Comparison of ENCODE assay signal across 1 cellular context in the genomic region with DNA sequence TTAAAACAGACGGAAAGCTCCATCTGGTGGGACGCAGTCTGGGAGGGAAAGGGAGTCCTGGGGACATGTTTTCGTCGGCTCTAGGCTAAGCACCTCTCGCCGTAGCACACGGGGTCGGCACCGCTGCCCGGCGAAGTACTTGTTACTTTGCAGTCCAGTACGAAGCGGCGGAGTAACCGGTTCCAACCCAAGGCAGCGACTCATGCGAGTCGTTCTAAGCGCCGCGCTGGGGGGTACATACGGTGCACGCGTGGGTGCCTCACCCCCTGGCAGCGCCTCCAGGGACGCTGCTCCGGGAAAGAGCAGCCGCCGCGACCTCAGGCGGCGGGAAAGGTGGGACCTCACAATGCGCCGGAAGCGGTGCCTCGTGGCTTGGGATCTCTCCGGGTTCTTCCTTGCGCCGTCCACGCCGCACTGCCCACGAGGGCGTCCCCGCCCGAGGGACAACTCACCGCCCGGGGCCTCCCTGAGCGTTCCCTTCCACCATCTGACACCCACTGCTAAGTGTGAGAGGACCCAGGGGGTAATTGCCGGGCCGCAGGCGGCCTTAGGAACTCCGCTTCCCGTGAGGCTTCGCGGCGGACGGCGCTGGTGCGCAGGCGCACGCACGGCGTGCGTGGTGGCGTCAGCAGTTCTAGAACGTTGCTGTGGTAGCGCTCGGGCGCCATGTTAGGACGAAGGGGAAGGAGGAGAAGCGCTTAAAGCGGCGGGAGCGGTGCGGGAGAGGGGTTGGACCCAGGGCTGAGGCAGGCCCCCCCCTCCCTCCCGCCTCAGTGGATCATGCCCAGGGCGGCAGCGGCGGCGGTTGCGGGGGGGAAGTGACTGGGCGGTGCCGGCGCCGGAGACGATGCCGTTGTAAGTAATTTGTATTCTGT.
TF ChIP-seq lines count a peak whose summit lies in the region.

TSS of gene PAPOLA (plus strand) at position 637 of the 875 bp plus-strand sequence. CDS start at position 848, 211 bp downstream.

TF ChIP-seq in H1, 55 proteins besides CTCF, POLR2A, EP300 and RAD21 (continued from another document):
- TF ChIP-seq POLR2AphosphoS5 (IDR thresholded peaks at IDR 0.05; ENCODE audit: low read depth, low read length) (peak; percentile 93), JUN (IDR thresholded peaks at IDR 0.05; ENCODE audit: low read depth, low read length) (no peak), CHD1 (IDR thresholded peaks at IDR 0.05; ENCODE audit: low read depth, low read length) (no peak), PHF8 (conservative IDR thresholded peaks at IDR 0.05; ENCODE audit: low read depth, low read length) (peak; percentile 93), ZNF274 (IDR thresholded peaks at IDR 0.05; ENCODE audit: borderline replicate concordance, extremely low read depth, low read length) (no peak), TAF1 (IDR thresholded peaks at IDR 0.05; ENCODE audit: low read depth, low read length) (peak; percentile 87), SP4 (IDR thresholded peaks at IDR 0.05; ENCODE audit: low read length) (0 out of 2 replicates have a peak, but pooled peaks have one; percentile 66), SIN3A (conservative IDR thresholded peaks at IDR 0.05 in 1 of 2, IDR thresholded peaks at IDR 0.05 in 1 of 2; ENCODE audit: low read depth in 1 of 2, low read length in 2 of 2) (peak; percentile 47 to 66; a peak in 2 of 4 replicates), ATF2 (IDR thresholded peaks at IDR 0.05; ENCODE audit: low read length) (no peak; the same call in 1 of the 2 replicates), POU5F1 (IDR thresholded peaks at IDR 0.05; ENCODE audit: low read depth, low read length) (no peak), GABPA (IDR thresholded peaks at IDR 0.05; ENCODE audit: borderline replicate concordance, insufficient read depth, low read length) (no peak), E2F6 (IDR thresholded peaks at IDR 0.05) (peak; percentile 97), NANOG (IDR thresholded peaks at IDR 0.05; ENCODE audit: insufficient read depth, low read depth, low read length, poor library complexity, severe bottlenecking) (peak; percentile 51), SIRT6 (IDR thresholded peaks at IDR 0.05; ENCODE audit: low read length) (no peak), CEBPB (IDR thresholded peaks at IDR 0.05; ENCODE audit: low read depth, low read length) (no peak), BCL11A (IDR thresholded peaks at IDR 0.05; ENCODE audit: low read depth in 2 of 2, low read length in 2 of 2) (no peak), CBX8 (IDR thresholded peaks at IDR 0.05; ENCODE audit: borderline replicate concordance, low read depth, low read length) (no peak), TCF12 (IDR thresholded peaks at IDR 0.05; ENCODE audit: low read depth, low read length) (no peak), HDAC2 (IDR thresholded peaks at IDR 0.05; ENCODE audit: borderline replicate concordance in 1 of 2, low read depth in 2 of 2, low read length in 2 of 2) (peak in 1 of 2 experiments; percentile 67; a peak in 1 of 4 replicates), CTBP2 (IDR thresholded peaks at IDR 0.05; ENCODE audit: borderline replicate concordance, insufficient read depth, insufficient read length, low read length) (no peak), TBP (IDR thresholded peaks at IDR 0.05; ENCODE audit: low read depth, low read length) (peak; percentile 75; the same call in 1 of the 2 replicates), CBX5 (IDR thresholded peaks at IDR 0.05; ENCODE audit: low read depth, low read length) (no peak), RFX5 (IDR thresholded peaks at IDR 0.05; ENCODE audit: borderline replicate concordance, low read depth, low read length) (no peak), HDAC6 (IDR thresholded peaks at IDR 0.05; ENCODE audit: low read depth, low read length) (no peak), BACH1 (IDR thresholded peaks at IDR 0.05; ENCODE audit: low read length) (peak; percentile 54; the same call in 1 of the 2 replicates), GTF2F1 (IDR thresholded peaks at IDR 0.05; ENCODE audit: borderline replicate concordance, low read depth, low read length) (no peak; the same call in 1 of the 2 replicates), CREB1 (IDR thresholded peaks at IDR 0.05) (peak; percentile 87), NRF1 (IDR thresholded peaks at IDR 0.05; ENCODE audit: low read depth, low read length) (peak; percentile 96), CHD2 (IDR thresholded peaks at IDR 0.05; ENCODE audit: low read length) (no peak), SP1 (IDR thresholded peaks at IDR 0.05; ENCODE audit: low read depth, low read length) (no peak), TEAD4 (IDR thresholded peaks at IDR 0.05; ENCODE audit: low read depth, low read length) (no peak), SP2 (IDR thresholded peaks at IDR 0.05; ENCODE audit: low read length) (no peak), EGR1 (IDR thresholded peaks at IDR 0.05; ENCODE audit: borderline replicate concordance, low read depth, low read length) (no peak), BRCA1 (IDR thresholded peaks at IDR 0.05; ENCODE audit: low read depth, low read length) (no peak), SRF (IDR thresholded peaks at IDR 0.05; ENCODE audit: low read depth, low read length) (no peak), SUZ12 (IDR thresholded peaks at IDR 0.05; ENCODE audit: low read length) (no peak), YY1 (IDR thresholded peaks at IDR 0.05; ENCODE audit: low read depth, low read length) (peak; percentile 95), KDM5A (IDR thresholded peaks at IDR 0.05; ENCODE audit: low read length) (no peak), TAF7 (optimal IDR thresholded peaks at IDR 0.05; ENCODE audit: borderline replicate concordance, low read depth, low read length) (peak; percentile 46), SIX5 (IDR thresholded peaks at IDR 0.05; ENCODE audit: low read depth, low read length) (peak; percentile 42; the same call in 1 of the 2 replicates), RBBP5 (IDR thresholded peaks at IDR 0.05; ENCODE audit: borderline replicate concordance, low read depth, low read length) (0 out of 2 replicates have a peak, but pooled peaks have one; percentile 39), JUND (IDR thresholded peaks at IDR 0.05; ENCODE audit: low read length) (no peak), RXRA (IDR thresholded peaks at IDR 0.05; ENCODE audit: insufficient read depth, low read depth, low read length) (no peak), KDM1A (IDR thresholded peaks at IDR 0.05; ENCODE audit: borderline replicate concordance, low read length) (no peak), MAX (IDR thresholded peaks at IDR 0.05) (peak; percentile 96), RNF2 (IDR thresholded peaks at IDR 0.05; ENCODE audit: borderline replicate concordance, low read depth, low read length, missing control alignments, poor library complexity, severe bottlenecking) (no peak), SAP30 (IDR thresholded peaks at IDR 0.05; ENCODE audit: insufficient read depth, insufficient replicate concordance, low read length) (no peak), EZH2 (IDR thresholded peaks at IDR 0.05; ENCODE audit: low read depth, low read length, severe bottlenecking) (no peak), FOSL1 (IDR thresholded peaks at IDR 0.05; ENCODE audit: insufficient read depth, low read depth, low read length) (no peak), MAFK (IDR thresholded peaks at IDR 0.05; ENCODE audit: low read depth, low read length) (no peak), KDM4A (IDR thresholded peaks at IDR 0.05; ENCODE audit: low read depth, low read length, severe bottlenecking) (peak; percentile 93)
- TF ChIP-seq, protein P1, sequence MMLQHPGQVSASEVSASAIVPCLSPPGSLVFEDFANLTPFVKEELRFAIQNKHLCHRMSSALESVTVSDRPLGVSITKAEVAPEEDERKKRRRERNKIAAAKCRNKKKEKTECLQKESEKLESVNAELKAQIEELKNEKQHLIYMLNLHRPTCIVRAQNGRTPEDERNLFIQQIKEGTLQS (IDR thresholded peaks at IDR 0.05; ENCODE audit: insufficient read depth, low read depth, low read length) = 0 out of 2 replicates have a peak, but pooled peaks have one; percentile 33
- TF ChIP-seq, protein P2, sequence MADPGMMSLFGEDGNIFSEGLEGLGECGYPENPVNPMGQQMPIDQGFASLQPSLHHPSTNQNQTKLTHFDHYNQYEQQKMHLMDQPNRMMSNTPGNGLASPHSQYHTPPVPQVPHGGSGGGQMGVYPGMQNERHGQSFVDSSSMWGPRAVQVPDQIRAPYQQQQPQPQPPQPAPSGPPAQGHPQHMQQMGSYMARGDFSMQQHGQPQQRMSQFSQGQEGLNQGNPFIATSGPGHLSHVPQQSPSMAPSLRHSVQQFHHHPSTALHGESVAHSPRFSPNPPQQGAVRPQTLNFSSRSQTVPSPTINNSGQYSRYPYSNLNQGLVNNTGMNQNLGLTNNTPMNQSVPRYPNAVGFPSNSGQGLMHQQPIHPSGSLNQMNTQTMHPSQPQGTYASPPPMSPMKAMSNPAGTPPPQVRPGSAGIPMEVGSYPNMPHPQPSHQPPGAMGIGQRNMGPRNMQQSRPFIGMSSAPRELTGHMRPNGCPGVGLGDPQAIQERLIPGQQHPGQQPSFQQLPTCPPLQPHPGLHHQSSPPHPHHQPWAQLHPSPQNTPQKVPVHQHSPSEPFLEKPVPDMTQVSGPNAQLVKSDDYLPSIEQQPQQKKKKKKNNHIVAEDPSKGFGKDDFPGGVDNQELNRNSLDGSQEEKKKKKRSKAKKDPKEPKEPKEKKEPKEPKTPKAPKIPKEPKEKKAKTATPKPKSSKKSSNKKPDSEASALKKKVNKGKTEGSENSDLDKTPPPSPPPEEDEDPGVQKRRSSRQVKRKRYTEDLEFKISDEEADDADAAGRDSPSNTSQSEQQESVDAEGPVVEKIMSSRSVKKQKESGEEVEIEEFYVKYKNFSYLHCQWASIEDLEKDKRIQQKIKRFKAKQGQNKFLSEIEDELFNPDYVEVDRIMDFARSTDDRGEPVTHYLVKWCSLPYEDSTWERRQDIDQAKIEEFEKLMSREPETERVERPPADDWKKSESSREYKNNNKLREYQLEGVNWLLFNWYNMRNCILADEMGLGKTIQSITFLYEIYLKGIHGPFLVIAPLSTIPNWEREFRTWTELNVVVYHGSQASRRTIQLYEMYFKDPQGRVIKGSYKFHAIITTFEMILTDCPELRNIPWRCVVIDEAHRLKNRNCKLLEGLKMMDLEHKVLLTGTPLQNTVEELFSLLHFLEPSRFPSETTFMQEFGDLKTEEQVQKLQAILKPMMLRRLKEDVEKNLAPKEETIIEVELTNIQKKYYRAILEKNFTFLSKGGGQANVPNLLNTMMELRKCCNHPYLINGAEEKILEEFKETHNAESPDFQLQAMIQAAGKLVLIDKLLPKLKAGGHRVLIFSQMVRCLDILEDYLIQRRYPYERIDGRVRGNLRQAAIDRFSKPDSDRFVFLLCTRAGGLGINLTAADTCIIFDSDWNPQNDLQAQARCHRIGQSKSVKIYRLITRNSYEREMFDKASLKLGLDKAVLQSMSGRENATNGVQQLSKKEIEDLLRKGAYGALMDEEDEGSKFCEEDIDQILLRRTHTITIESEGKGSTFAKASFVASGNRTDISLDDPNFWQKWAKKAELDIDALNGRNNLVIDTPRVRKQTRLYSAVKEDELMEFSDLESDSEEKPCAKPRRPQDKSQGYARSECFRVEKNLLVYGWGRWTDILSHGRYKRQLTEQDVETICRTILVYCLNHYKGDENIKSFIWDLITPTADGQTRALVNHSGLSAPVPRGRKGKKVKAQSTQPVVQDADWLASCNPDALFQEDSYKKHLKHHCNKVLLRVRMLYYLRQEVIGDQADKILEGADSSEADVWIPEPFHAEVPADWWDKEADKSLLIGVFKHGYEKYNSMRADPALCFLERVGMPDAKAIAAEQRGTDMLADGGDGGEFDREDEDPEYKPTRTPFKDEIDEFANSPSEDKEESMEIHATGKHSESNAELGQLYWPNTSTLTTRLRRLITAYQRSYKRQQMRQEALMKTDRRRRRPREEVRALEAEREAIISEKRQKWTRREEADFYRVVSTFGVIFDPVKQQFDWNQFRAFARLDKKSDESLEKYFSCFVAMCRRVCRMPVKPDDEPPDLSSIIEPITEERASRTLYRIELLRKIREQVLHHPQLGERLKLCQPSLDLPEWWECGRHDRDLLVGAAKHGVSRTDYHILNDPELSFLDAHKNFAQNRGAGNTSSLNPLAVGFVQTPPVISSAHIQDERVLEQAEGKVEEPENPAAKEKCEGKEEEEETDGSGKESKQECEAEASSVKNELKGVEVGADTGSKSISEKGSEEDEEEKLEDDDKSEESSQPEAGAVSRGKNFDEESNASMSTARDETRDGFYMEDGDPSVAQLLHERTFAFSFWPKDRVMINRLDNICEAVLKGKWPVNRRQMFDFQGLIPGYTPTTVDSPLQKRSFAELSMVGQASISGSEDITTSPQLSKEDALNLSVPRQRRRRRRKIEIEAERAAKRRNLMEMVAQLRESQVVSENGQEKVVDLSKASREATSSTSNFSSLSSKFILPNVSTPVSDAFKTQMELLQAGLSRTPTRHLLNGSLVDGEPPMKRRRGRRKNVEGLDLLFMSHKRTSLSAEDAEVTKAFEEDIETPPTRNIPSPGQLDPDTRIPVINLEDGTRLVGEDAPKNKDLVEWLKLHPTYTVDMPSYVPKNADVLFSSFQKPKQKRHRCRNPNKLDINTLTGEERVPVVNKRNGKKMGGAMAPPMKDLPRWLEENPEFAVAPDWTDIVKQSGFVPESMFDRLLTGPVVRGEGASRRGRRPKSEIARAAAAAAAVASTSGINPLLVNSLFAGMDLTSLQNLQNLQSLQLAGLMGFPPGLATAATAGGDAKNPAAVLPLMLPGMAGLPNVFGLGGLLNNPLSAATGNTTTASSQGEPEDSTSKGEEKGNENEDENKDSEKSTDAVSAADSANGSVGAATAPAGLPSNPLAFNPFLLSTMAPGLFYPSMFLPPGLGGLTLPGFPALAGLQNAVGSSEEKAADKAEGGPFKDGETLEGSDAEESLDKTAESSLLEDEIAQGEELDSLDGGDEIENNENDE (IDR thresholded peaks at IDR 0.05; ENCODE audit: insufficient replicate concordance, low read length) = no peak
- TF ChIP-seq, protein P3, sequence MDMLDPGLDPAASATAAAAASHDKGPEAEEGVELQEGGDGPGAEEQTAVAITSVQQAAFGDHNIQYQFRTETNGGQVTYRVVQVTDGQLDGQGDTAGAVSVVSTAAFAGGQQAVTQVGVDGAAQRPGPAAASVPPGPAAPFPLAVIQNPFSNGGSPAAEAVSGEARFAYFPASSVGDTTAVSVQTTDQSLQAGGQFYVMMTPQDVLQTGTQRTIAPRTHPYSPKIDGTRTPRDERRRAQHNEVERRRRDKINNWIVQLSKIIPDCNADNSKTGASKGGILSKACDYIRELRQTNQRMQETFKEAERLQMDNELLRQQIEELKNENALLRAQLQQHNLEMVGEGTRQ (IDR thresholded peaks at IDR 0.05; ENCODE audit: low read length) = no peak
TF ChIP-seq in H1: peak in this region for 20.
